28 cellular contexts compared by ENCODE assay signal in the genomic region with DNA sequence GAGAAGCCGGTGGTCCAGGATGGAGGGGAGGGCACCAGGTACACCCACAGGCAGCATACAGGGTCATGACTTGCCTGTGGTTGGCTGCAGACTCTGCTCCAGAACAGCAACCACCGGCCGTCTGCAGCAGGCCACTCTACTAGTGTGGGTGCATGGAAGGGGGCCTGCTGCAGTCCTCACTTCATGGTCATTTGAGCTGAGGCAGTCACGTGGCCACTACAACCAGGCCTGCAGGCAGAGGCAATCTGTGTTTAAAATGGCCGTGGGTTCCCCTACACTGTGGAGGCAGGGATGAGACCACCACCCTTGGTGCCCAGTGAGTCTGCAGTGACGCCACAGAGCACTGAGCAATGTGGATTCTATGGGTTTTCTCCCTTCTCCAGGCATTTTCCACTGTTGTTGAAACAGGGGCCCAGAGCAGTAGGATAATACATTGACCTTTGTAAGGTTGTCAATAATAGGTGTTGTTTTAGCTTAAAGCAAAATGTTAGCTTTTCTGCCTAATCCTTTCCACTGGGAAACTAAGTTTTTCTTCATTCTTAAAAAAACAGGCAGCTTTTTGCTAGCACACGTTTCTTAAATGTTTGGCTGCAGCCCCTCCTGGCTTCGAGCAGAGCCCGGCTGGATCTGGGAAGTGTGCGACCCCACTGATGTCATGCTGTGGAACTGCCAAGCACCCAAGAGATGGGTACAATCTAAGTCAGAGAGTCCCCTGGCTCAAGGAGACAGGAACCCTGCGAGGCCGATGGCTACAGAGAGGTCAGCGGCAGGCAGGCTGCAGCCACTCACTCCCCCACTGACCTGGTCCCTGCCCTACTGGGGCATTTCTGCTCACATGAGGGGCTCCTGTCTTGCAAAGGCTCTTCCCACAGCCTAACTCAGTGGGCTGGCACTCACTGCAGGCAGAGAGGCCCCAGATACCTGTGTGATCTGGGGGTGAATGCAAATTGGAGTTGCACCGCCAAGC.
"Had no signal": no experiment of that assay in that cellular context is flagged by ENCODE, and none has a peak within 500 bp of the region (broad histone marks: within the 10 kb centered on the region; RNA-seq: fewer than 3 reads in every experiment).

No MANE protein-coding gene starts in this region.

- H3K27ac ChIP-seq: adrenal gland, epithelial cell of prostate, hepatocyte, neural progenitor cell, suprapubic skin, tibial artery had no signal

- DNase-seq: activated B cell treated with CpG ODN at 0.5 μM for 24 hours; activated CD8-positive, alpha-beta memory T cell treated with anti-CD3 and anti-CD28 coated beads, Interleukin-2, amount 10 ng/mL, durations not matched to agents 7 days and 5 days; activated CD8-positive, alpha-beta T cell treated with anti-CD3 and anti-CD28 coated beads, Interleukin-2, amount 10 ng/mL, durations not matched to agents 7 days and 5 days; activated naive CD4-positive, alpha-beta T cell; activated T-cell treated with anti-CD3 and anti-CD28 coated beads, Interleukin-2, amount 50 U/mL, for 48 hours; adrenal gland; aorta; body of pancreas; gastrocnemius medialis; left colon; mesendoderm; natural killer cell; stimulated activated CD4-positive, alpha-beta T cell treated with anti-CD3 and anti-CD28 coated beads, Interleukin-12 subunit alpha, Interleukin-12 subunit beta, amount 100 ng/mL, for 4 hours; stimulated activated CD4-positive, alpha-beta T cell treated with anti-CD3 and anti-CD28 coated beads, Interleukin-4, amount 100 ng/mL, for 24 hours; stimulated activated CD8-positive, alpha-beta memory T cell treated with anti-CD3 and anti-CD28 coated beads, Interleukin-4, amount 100 ng/mL, for 48 hours; stimulated activated naive CD8-positive, alpha-beta T cell treated with anti-CD3 and anti-CD28 coated beads, Interleukin-15, amount 100 ng/mL, for 72 hours; tibial artery had no signal

- H3K4me3 Mint-ChIP-seq: activated B cell treated with CpG ODN at 0.5 μM for 24 hours; activated CD8-positive, alpha-beta memory T cell treated with anti-CD3 and anti-CD28 coated beads, Interleukin-2, amount 10 ng/mL, durations not matched to agents 7 days and 5 days; activated CD8-positive, alpha-beta T cell treated with anti-CD3 and anti-CD28 coated beads, Interleukin-2, amount 10 ng/mL, durations not matched to agents 7 days and 5 days; natural killer cell; neural progenitor cell; stimulated activated memory B cell treated with anti-CD40 and anti-IgM and Interleukin-4, amounts not matched to agents 10 μg/mL and 1 μg/mL and 100 μg/mL, for 72 hours; stimulated activated naive CD8-positive, alpha-beta T cell treated with anti-CD3 and anti-CD28 coated beads, Interleukin-15, amount 100 ng/mL, for 72 hours; T-helper 2 cell treated with Interferon-gamma antibody and Interleukin-4, amounts not matched to agents 5 μg/mL and 100 μg/mL, for 36 hours had no signal

- H3K27ac Mint-ChIP-seq: activated B cell treated with CpG ODN at 0.5 μM for 24 hours; activated CD8-positive, alpha-beta memory T cell treated with anti-CD3 and anti-CD28 coated beads, Interleukin-2, amount 10 ng/mL, durations not matched to agents 7 days and 5 days; activated CD8-positive, alpha-beta T cell treated with anti-CD3 and anti-CD28 coated beads, Interleukin-2, amount 10 ng/mL, durations not matched to agents 7 days and 5 days; activated T-helper 2 cell treated with anti-CD3 and anti-CD28 coated beads, Interferon-gamma antibody, Interleukin-2, Interleukin-4, amounts not matched to agents 10 μg/mL and 5 μg/mL and 100 μg/mL, durations not matched to agents 14 hours and 24 hours and 36 hours; natural killer cell; stimulated activated memory B cell treated with anti-CD40 and anti-IgM and Interleukin-4, amounts not matched to agents 10 μg/mL and 1 μg/mL and 100 μg/mL, for 72 hours; stimulated activated naive CD8-positive, alpha-beta T cell treated with anti-CD3 and anti-CD28 coated beads, Interleukin-15, amount 100 ng/mL, for 72 hours; T-helper 2 cell treated with Interferon-gamma antibody and Interleukin-4, amounts not matched to agents 5 μg/mL and 100 μg/mL, for 36 hours had no signal

- FAIRE-seq: endometrium, keratinocyte had no signal

- H3K9ac ChIP-seq: neural progenitor cell had no signal

- H3K4me3 ChIP-seq: adrenal gland, body of pancreas, gastrocnemius medialis, hepatocyte, lung, neural progenitor cell, suprapubic skin, tibial artery had no signal

- H3K4me1 Mint-ChIP-seq: activated B cell treated with CpG ODN at 0.5 μM for 24 hours; natural killer cell; stimulated activated memory B cell treated with anti-CD40 and anti-IgM and Interleukin-4, amounts not matched to agents 10 μg/mL and 1 μg/mL and 100 μg/mL, for 72 hours; stimulated activated naive CD8-positive, alpha-beta T cell treated with anti-CD3 and anti-CD28 coated beads, Interleukin-15, amount 100 ng/mL, for 72 hours had no signal

- H3K27me3 ChIP-seq: adrenal gland, body of pancreas, gastrocnemius medialis, hepatocyte, neural progenitor cell, suprapubic skin had no signal

- H3K9me3 Mint-ChIP-seq: activated B cell treated with CpG ODN at 0.5 μM for 24 hours; activated naive CD4-positive, alpha-beta T cell treated with anti-CD3 and anti-CD28 coated beads, Interleukin-2, amount 50 U/mL, for 72 hours; activated T-helper 2 cell treated with anti-CD3 and anti-CD28 coated beads, Interferon-gamma antibody, Interleukin-2, Interleukin-4, amounts not matched to agents 10 μg/mL and 5 μg/mL and 100 μg/mL, durations not matched to agents 14 hours and 24 hours and 36 hours; natural killer cell; neural progenitor cell; stimulated activated memory B cell treated with anti-CD40 and anti-IgM and Interleukin-4, amounts not matched to agents 10 μg/mL and 1 μg/mL and 100 μg/mL, for 72 hours; stimulated activated naive CD8-positive, alpha-beta T cell treated with anti-CD3 and anti-CD28 coated beads, Interleukin-15, amount 100 ng/mL, for 72 hours; T-helper 2 cell treated with Interferon-gamma antibody and Interleukin-4, amounts not matched to agents 5 μg/mL and 100 μg/mL, for 36 hours had no signal

- H3K36me3 ChIP-seq: adrenal gland, gastrocnemius medialis, neural progenitor cell, suprapubic skin, tibial artery had no signal

- ATAC-seq: activated CD8-positive, alpha-beta memory T cell treated with anti-CD3 and anti-CD28 coated beads, Interleukin-2, amount 10 ng/mL, durations not matched to agents 7 days and 5 days; activated CD8-positive, alpha-beta T cell treated with anti-CD3 and anti-CD28 coated beads, Interleukin-2, amount 10 ng/mL, durations not matched to agents 7 days and 5 days; activated naive CD4-positive, alpha-beta T cell treated with anti-CD3 and anti-CD28 coated beads, Interleukin-2, amount 50 U/mL, for 72 hours; body of pancreas; gastrocnemius medialis; left colon; natural killer cell; stimulated activated memory B cell treated with anti-CD40 and anti-IgM and Interleukin-4, amounts not matched to agents 10 μg/mL and 1 μg/mL and 100 μg/mL, for 72 hours; stimulated activated naive CD8-positive, alpha-beta T cell treated with anti-CD3 and anti-CD28 coated beads, Interleukin-15, amount 100 ng/mL, for 72 hours had no signal

- H3K36me3 Mint-ChIP-seq: activated CD8-positive, alpha-beta memory T cell treated with anti-CD3 and anti-CD28 coated beads, Interleukin-2, amount 10 ng/mL, durations not matched to agents 7 days and 5 days; activated naive CD4-positive, alpha-beta T cell treated with anti-CD3 and anti-CD28 coated beads, Interleukin-2, amount 50 U/mL, for 72 hours; natural killer cell; neural progenitor cell; stimulated activated memory B cell treated with anti-CD40 and anti-IgM and Interleukin-4, amounts not matched to agents 10 μg/mL and 1 μg/mL and 100 μg/mL, for 72 hours had no signal

- H3K9me3 ChIP-seq: adrenal gland, body of pancreas, gastrocnemius medialis, suprapubic skin, tibial artery had no signal

- H3K4me1 ChIP-seq: tibial artery had no signal
